ENCODE assay signal across 13 cellular contexts in the genomic region with DNA sequence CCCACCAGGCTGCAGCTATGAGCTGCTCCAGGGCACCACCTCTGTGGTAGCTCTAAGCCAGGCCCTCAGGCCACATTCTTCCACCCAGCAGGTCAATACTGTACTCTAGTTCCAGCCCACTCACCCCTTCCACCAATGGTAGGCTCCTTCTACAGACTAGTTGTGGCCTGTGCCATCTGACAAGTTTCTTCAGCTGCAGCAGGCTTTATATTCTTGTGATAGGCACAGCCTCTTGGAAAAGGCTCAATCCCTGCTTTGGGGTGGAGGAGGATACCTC. TPM values are rescaled to one million over a fixed set of nuclear protein-coding genes. Genes with fewer than 3 reads are reported as not detected.
DNase-seq lines count a peak whose midpoint lies in the region; ATAC-seq and TF ChIP-seq lines count a peak whose summit lies in the region.
"Had no signal": no experiment of that assay in that cellular context is flagged by ENCODE, and none has a peak within 500 bp of the region (broad histone marks: within the 10 kb centered on the region; RNA-seq: fewer than 3 reads in every experiment).

No MANE protein-coding gene starts in this region.

- H3K4me1 ChIP-seq in MM.1S (ENCODE audit: low read length) (no peaks in the 10 kb centered on the region), upper lobe of right lung (peaks cover 5% of the 10 kb centered on the region)
- H3K4me1 ChIP-seq in CD4-positive, alpha-beta memory T cell (ENCODE audit: insufficient read depth, low read length), result peaks cover 42% of the 10 kb centered on the region

- H3K9ac ChIP-seq in MM.1S (ENCODE audit: low read length), result no peak overlapping the region

- H3F3A ChIP-seq in MM.1S (ENCODE audit: insufficient read depth, low read length), result no peaks in the 10 kb centered on the region

- TF ChIP-seq CTCF in MM.1S (IDR thresholded peaks at IDR 0.05; ENCODE audit: low read length) (no peak), upper lobe of right lung (IDR thresholded peaks at IDR 0.05) (no peak)

- H3K36me3 Mint-ChIP-seq in activated T-cell treated with anti-CD3 and anti-CD28 coated beads, Interleukin-2, amount 50 U/mL, for 72 hours (ENCODE audit: insufficient read depth in 2 of 2), result peaks cover 0 to 6% of the 10 kb centered on the region in 2 donors
- peaks cover 22% of the 10 kb centered on the region for H3K36me3 Mint-ChIP-seq in activated CD4-positive, alpha-beta memory T cell treated with anti-CD3 and anti-CD28 coated beads, Interleukin-2, amount 10 ng/mL, durations not matched to agents 7 days and 5 days (ENCODE audit: low read depth)
- peaks cover 24 to 32% of the 10 kb centered on the region in 2 donors for H3K36me3 Mint-ChIP-seq in CD4-positive, alpha-beta memory T cell

- H3K27me3 ChIP-seq in MM.1S (replicated peaks; ENCODE audit: insufficient read depth, low read length), result no peaks in the 10 kb centered on the region
- H3K27me3 ChIP-seq in upper lobe of right lung, result no peaks in the 10 kb centered on the region
- H3K27me3 ChIP-seq in CD4-positive, alpha-beta memory T cell (ENCODE audit: insufficient read depth, low read length), result no peaks in the 10 kb centered on the region
- H3K27me3 ChIP-seq: gastrocnemius medialis had no signal

- no peak for DNase-seq in activated T-cell treated with anti-CD3 and anti-CD28 coated beads, Interleukin-2, amount 50 U/mL, for 72 hours
- DNase-seq in activated T-cell treated with anti-CD3 and anti-CD28 coated beads, Interleukin-2, amount 50 U/mL, for 1 hour, result no peak
- DNase-seq in MM.1S (no peak), upper lobe of right lung (no peak), HCEC 1CT (no peak)
- no peak for DNase-seq in activated CD4-positive, alpha-beta memory T cell treated with anti-CD3 and anti-CD28 coated beads, Interleukin-2, amount 10 ng/mL, durations not matched to agents 7 days and 5 days
- DNase-seq in CD4-positive, alpha-beta memory T cell, result no peak
- DNase-seq: 8988T, gastrocnemius medialis, NCI-H524 treated with DMSO at 0.1 percent for 48 hours, right cardiac atrium had no signal

- no peak overlapping the region for H3K4me2 ChIP-seq in MM.1S (ENCODE audit: low read depth, low read length)

- CTCF ChIA-PET in activated CD4-positive, alpha-beta memory T cell treated with anti-CD3 and anti-CD28 coated beads, Interleukin-2, amount 10 ng/mL, durations not matched to agents 7 days and 5 days (lab: Charles Lee), result no interaction called here
- CTCF ChIA-PET in CD4-positive, alpha-beta memory T cell (lab: Charles Lee; ENCODE audit: partially characterized antibody), result interaction anchor here (0.7 to 0.8 kb wide), 2 partner anchors 42 to 75 kb away, joined by 3 read pairs; a partner anchor contains a TSS

- H3K4me1 Mint-ChIP-seq in activated T-cell treated with anti-CD3 and anti-CD28 coated beads, Interleukin-2, amount 50 U/mL, for 72 hours (ENCODE audit: low read depth), result peaks cover 62% of the 10 kb centered on the region
- H3K4me1 Mint-ChIP-seq in activated CD4-positive, alpha-beta memory T cell treated with anti-CD3 and anti-CD28 coated beads, Interleukin-2, amount 10 ng/mL, durations not matched to agents 7 days and 5 days, result peaks cover 22% of the 10 kb centered on the region
- peaks cover 64 to 89% (median 77%) of the 10 kb centered on the region in 4 donors for H3K4me1 Mint-ChIP-seq in CD4-positive, alpha-beta memory T cell

- no peaks in the 10 kb centered on the region for H4K20me1 ChIP-seq in MM.1S (ENCODE audit: insufficient read depth, low read length)

- peak; percentile 20 to 41 for ATAC-seq in activated T-cell treated with anti-CD3 and anti-CD28 coated beads, Interleukin-2, amount 50 U/mL, for 72 hours (replicated peaks in 1 of 2)
- ATAC-seq in HG02852 (IDR thresholded peaks at IDR 0.05; ENCODE audit: unreplicated experiment), result peak; percentile 53
- peak; percentile 45 for ATAC-seq in upper lobe of right lung
- ATAC-seq: gastrocnemius medialis had no signal

- H3K27ac ChIP-seq in MM.1S (ENCODE audit: low read length), result peak overlapping the region; percentile 6; the same call in 1 of the 2 replicates
- no peak overlapping the region for H3K27ac ChIP-seq in upper lobe of right lung
- no peak overlapping the region for H3K27ac ChIP-seq in CD4-positive, alpha-beta memory T cell (ENCODE audit: low read depth, low read length)
- H3K27ac ChIP-seq: gastrocnemius medialis had no signal

- no peak overlapping the region for H3K4me3 ChIP-seq in MM.1S (ENCODE audit: low read length)
- H3K4me3 ChIP-seq in upper lobe of right lung, result no peak overlapping the region
- no peak overlapping the region for H3K4me3 ChIP-seq in CD4-positive, alpha-beta memory T cell (ENCODE audit: low read length in 2 of 2)
- H3K4me3 ChIP-seq: gastrocnemius medialis, lung had no signal

- H3K4me3 Mint-ChIP-seq in activated T-cell treated with anti-CD3 and anti-CD28 coated beads, Interleukin-2, amount 50 U/mL, for 72 hours, result no peak overlapping the region
- H3K4me3 Mint-ChIP-seq in activated CD4-positive, alpha-beta memory T cell treated with anti-CD3 and anti-CD28 coated beads, Interleukin-2, amount 10 ng/mL, durations not matched to agents 7 days and 5 days, result no peak overlapping the region
- peak overlapping the region in 1 of 8 donors; percentile 7 for H3K4me3 Mint-ChIP-seq in CD4-positive, alpha-beta memory T cell

- intact Hi-C loops in upper lobe of right lung (cut with DNase I), result no loop called here
- intact Hi-C loops in CD4-positive, alpha-beta memory T cell (cut with micrococcal nuclease), result no loop called here

- POLR2A ChIA-PET in activated CD4-positive, alpha-beta memory T cell treated with anti-CD3 and anti-CD28 coated beads, Interleukin-2, amount 10 ng/mL, durations not matched to agents 7 days and 5 days (lab: Charles Lee), result interaction anchor here (2.2 kb wide), 1 partner anchor 8 kb away, joined by 11 read pairs; a partner anchor contains a TSS
- POLR2A ChIA-PET in CD4-positive, alpha-beta memory T cell (lab: Charles Lee; ENCODE audit: partially characterized antibody), result interaction anchor here (1.4 kb wide), 1 partner anchor 9 kb away, joined by 10 read pairs; a partner anchor contains a TSS

- H3K9me3 ChIP-seq in MM.1S (replicated peaks; ENCODE audit: insufficient read depth, low read length) (no peaks in the 10 kb centered on the region), upper lobe of right lung (no peaks in the 10 kb centered on the region)
- H3K9me3 ChIP-seq in CD4-positive, alpha-beta memory T cell (ENCODE audit: control insufficient read depth in 1 of 2, low read length in 2 of 2), result no peaks in the 10 kb centered on the region
- H3K9me3 ChIP-seq: gastrocnemius medialis had no signal

- H3K27me3 Mint-ChIP-seq in activated T-cell treated with anti-CD3 and anti-CD28 coated beads, Interleukin-2, amount 50 U/mL, for 72 hours (ENCODE audit: low read depth), result no peaks in the 10 kb centered on the region
- H3K27me3 Mint-ChIP-seq in activated CD4-positive, alpha-beta memory T cell treated with anti-CD3 and anti-CD28 coated beads, Interleukin-2, amount 10 ng/mL, durations not matched to agents 7 days and 5 days, result no peaks in the 10 kb centered on the region
- H3K27me3 Mint-ChIP-seq in CD4-positive, alpha-beta memory T cell, result no peaks in the 10 kb centered on the region

- no peaks in the 10 kb centered on the region for H3K9me2 ChIP-seq in MM.1S (replicated peaks; ENCODE audit: insufficient read depth, low read length)

- peaks cover 1 to 2% of the 10 kb centered on the region in 2 donors for H3K9me3 Mint-ChIP-seq in activated T-cell treated with anti-CD3 and anti-CD28 coated beads, Interleukin-2, amount 50 U/mL, for 72 hours
- H3K9me3 Mint-ChIP-seq in activated CD4-positive, alpha-beta memory T cell treated with anti-CD3 and anti-CD28 coated beads, Interleukin-2, amount 10 ng/mL, durations not matched to agents 7 days and 5 days, result peaks cover 9% of the 10 kb centered on the region
- H3K9me3 Mint-ChIP-seq in CD4-positive, alpha-beta memory T cell, result no peaks in the 10 kb centered on the region

- no peak overlapping the region for H3K27ac Mint-ChIP-seq in activated T-cell treated with anti-CD3 and anti-CD28 coated beads, Interleukin-2, amount 50 U/mL, for 72 hours
- no peak overlapping the region for H3K27ac Mint-ChIP-seq in activated CD4-positive, alpha-beta memory T cell treated with anti-CD3 and anti-CD28 coated beads, Interleukin-2, amount 10 ng/mL, durations not matched to agents 7 days and 5 days
- H3K27ac Mint-ChIP-seq in CD4-positive, alpha-beta memory T cell, result no peak overlapping the region

- no peaks in the 10 kb centered on the region for H3K36me3 ChIP-seq in MM.1S (replicated peaks; ENCODE audit: insufficient read depth, low read length)
- H3K36me3 ChIP-seq in upper lobe of right lung, result peaks cover 6% of the 10 kb centered on the region
- H3K36me3 ChIP-seq in CD4-positive, alpha-beta memory T cell (ENCODE audit: insufficient read depth, low read length), result no peaks in the 10 kb centered on the region
- H3K36me3 ChIP-seq: gastrocnemius medialis had no signal

- H2AFZ ChIP-seq in MM.1S (ENCODE audit: low read length), result no peak overlapping the region

- peaks cover 42% of the 10 kb centered on the region for H3K79me2 ChIP-seq in MM.1S (ENCODE audit: low read length)

RNA-seq across cellular contexts. Expression of a gene that starts 8.5 kb away (rescaled TPM):
- 10 to 100 TPM; 25.7 to 29.2 TPM for total RNA-seq in activated T-cell treated with anti-CD3 and anti-CD28 coated beads, Interleukin-2, amount 50 U/mL, for 72 hours
- total RNA-seq in upper lobe of right lung, result 30.7 TPM
- total RNA-seq in activated CD4-positive, alpha-beta memory T cell treated with anti-CD3 and anti-CD28 coated beads, Interleukin-2, amount 10 ng/mL, durations not matched to agents 7 days and 5 days, result 10 to 100 TPM; 33.8 to 34.0 TPM
- 10 to 100 TPM; 46.0 to 50.3 TPM for total RNA-seq in CD4-positive, alpha-beta memory T cell
- 10 to 100 TPM; 39.8 to 56.6 TPM for polyA plus RNA-seq in CD4-positive, alpha-beta memory T cell
